8 cellular contexts compared by ENCODE assay signal in genomic region chr7:107579546-107579880, GRCh38. TPM values are rescaled to one million over a fixed set of nuclear protein-coding genes. Genes with fewer than 3 reads are reported as not detected.
DNase-seq lines count a peak whose midpoint lies in the region; ATAC-seq and TF ChIP-seq lines count a peak whose summit lies in the region.

No MANE protein-coding gene starts in this region.

- CTCF ChIA-PET in PC-3 (lab: Charles Lee): interaction anchor here (1.0 kb wide), 1 partner anchor 116 kb away, joined by 3 read pairs; no protein-coding TSS in a partner anchor

- H3K4me1 ChIP-seq in PC-3 (ENCODE audit: insufficient read depth, low read length) (peaks cover 19% of the 10 kb centered on the region), esophagus muscularis mucosa (peaks cover 11 to 34% (median 31%) of the 10 kb centered on the region in 4 donors), osteoblast (ENCODE audit: insufficient read depth, low read length) (peaks cover 27% of the 10 kb centered on the region)

- H3K36me3 ChIP-seq in PC-3 (ENCODE audit: low read depth, low read length): peaks cover 11% of the 10 kb centered on the region; the same call in 1 of the 2 replicates
- peaks cover 0 to 26% (median 4%) of the 10 kb centered on the region in 4 donors for H3K36me3 ChIP-seq in esophagus muscularis mucosa
- peaks cover 11% of the 10 kb centered on the region for H3K36me3 ChIP-seq in osteoblast (ENCODE audit: insufficient read depth, low read length)

- H3F3A ChIP-seq in PC-3 (ENCODE audit: low read length, unreplicated experiment): no peaks in the 10 kb centered on the region

- DNase-seq in PC-3 (no peak), esophagus muscularis mucosa (ENCODE audit: extremely low spot score) (no peak), osteoblast (ENCODE audit: insufficient read length, low spot score, missing footprints) (no peak), DMS114 treated with DMSO at 0.1 percent for 48 hours (lab: John Stamatoyannopoulos, UW; ENCODE audit: unreplicated experiment) (no peak), activated gamma-delta T cell (lab: John Stamatoyannopoulos, UW) (no peak)
- no peak for DNase-seq in stimulated activated naive CD4-positive, alpha-beta T cell (lab: John Stamatoyannopoulos, UW)

- H3K9me2 ChIP-seq in PC-3 (replicated peaks; ENCODE audit: low read length): no peaks in the 10 kb centered on the region

- peak overlapping the region; percentile 95 for H3K4me2 ChIP-seq in PC-3 (ENCODE audit: low read length)
- peak overlapping the region; percentile 92 for H3K4me2 ChIP-seq in osteoblast (ENCODE audit: insufficient read depth, low read length)

- TSS peak; percentile 78 for BruUV-seq in PC-3 (replicated peaks; lab: Mats Ljungman, UMichigan)

- ATAC-seq in GM19395 (IDR thresholded peaks at IDR 0.05; ENCODE audit: unreplicated experiment) (peak; percentile 11), PC-3 (peak; percentile 16; the same call in 1 of the 2 replicates), HG03442 (IDR thresholded peaks at IDR 0.05; ENCODE audit: unreplicated experiment) (no peak)

- no peaks in the 10 kb centered on the region for H4K20me1 ChIP-seq in PC-3 (ENCODE audit: low read length)
- no peaks in the 10 kb centered on the region for H4K20me1 ChIP-seq in osteoblast (ENCODE audit: insufficient read depth, low read length)

- TF ChIP-seq EP300 in esophagus muscularis mucosa (IDR thresholded peaks at IDR 0.05): no peak

- H3K79me2 ChIP-seq in PC-3 (ENCODE audit: low read length) (peaks cover 32% of the 10 kb centered on the region), osteoblast (ENCODE audit: insufficient read depth, low read length) (peaks cover 41% of the 10 kb centered on the region)

- 2% methylated on average over 9 of the region's 9 CpGs for WGBS in esophagus muscularis mucosa

- H3K27ac ChIP-seq in PC-3 (ENCODE audit: low read length) (peak overlapping the region; percentile 58), esophagus muscularis mucosa (replicated peaks in 1 of 4) (peak overlapping the region; percentile 91 to 97 (median 95)), osteoblast (ENCODE audit: low read depth, low read length) (peak overlapping the region; percentile 84)

- intact Hi-C loops in PC-3 (cut with micrococcal nuclease): loop anchor here (5.0 kb wide), 1 partner anchor 377 kb away; no protein-coding TSS in a partner anchor
- intact Hi-C loops in esophagus muscularis mucosa (cut with DNase I): no loop called here

- H3K27me3 ChIP-seq in PC-3 (ENCODE audit: low read length): no peaks in the 10 kb centered on the region
- no peaks in the 10 kb centered on the region for H3K27me3 ChIP-seq in esophagus muscularis mucosa
- no peaks in the 10 kb centered on the region for H3K27me3 ChIP-seq in osteoblast (ENCODE audit: insufficient read depth, low read length)

- H3K9ac ChIP-seq in PC-3 (ENCODE audit: low read length): peak overlapping the region; percentile 89

- no peak for TF ChIP-seq CTCF in PC-3 (conservative IDR thresholded peaks at IDR 0.05; ENCODE audit: low read depth, low read length)
- no peak for TF ChIP-seq CTCF in esophagus muscularis mucosa (IDR thresholded peaks at IDR 0.05)
- TF ChIP-seq CTCF in osteoblast (IDR thresholded peaks at IDR 0.05; ENCODE audit: extremely low read depth, low read depth, low read length): no peak

- H3K4me3 ChIP-seq in PC-3 (ENCODE audit: low read length) (peak overlapping the region; percentile 93), esophagus muscularis mucosa (peak overlapping the region; percentile 76 to 92 (median 88)), osteoblast (ENCODE audit: insufficient read depth, low read length) (peak overlapping the region; percentile 95)

- H2AFZ ChIP-seq in PC-3 (ENCODE audit: low read length) (peak overlapping the region; percentile 88), osteoblast (ENCODE audit: low read length) (peak overlapping the region; percentile 94)

- TF ChIP-seq POLR2A in esophagus muscularis mucosa (IDR thresholded peaks at IDR 0.05; ENCODE audit: low read depth): no peak

- POLR2A ChIA-PET in PC-3 (lab: Charles Lee; ENCODE audit: unreplicated experiment): no interaction called here

- no peaks in the 10 kb centered on the region for H3K9me3 ChIP-seq in PC-3 (ENCODE audit: low read length)
- H3K9me3 ChIP-seq in esophagus muscularis mucosa: no peaks in the 10 kb centered on the region
- H3K9me3 ChIP-seq in osteoblast (ENCODE audit: low read depth, low read length): no peaks in the 10 kb centered on the region

RNA-seq across cellular contexts. Expression of gene BCAP29, which starts 0.5 kb away (rescaled TPM):
- total RNA-seq in PC-3 (2014; rRNA removed) (32.0 and 65.9 TPM in 2 replicates), esophagus muscularis mucosa (100 to 1,000 TPM in 2 of 4 donors, 10 to 100 TPM in 2; 89.8 to 116 (median 107) TPM), osteoblast (43.1 and 52.2 TPM in 2 replicates)

RNA-seq across cellular contexts. Expression of gene DUS4L, which starts 15.7 kb away (rescaled TPM):
- 10.2 and 12.9 TPM in 2 replicates for total RNA-seq in PC-3 (2014; rRNA removed)
- total RNA-seq in esophagus muscularis mucosa: 1 to 10 TPM; 3.6 to 7.5 (median 6.6) TPM
- total RNA-seq in osteoblast: 5.4 and 8.5 TPM in 2 replicates

RNA-seq across cellular contexts. Expression of gene COG5, which starts 15.8 kb away (rescaled TPM):
- total RNA-seq in PC-3 (2014; rRNA removed) (46.5 and 51.7 TPM in 2 replicates), esophagus muscularis mucosa (10 to 100 TPM; 20.3 to 33.4 (median 24.9) TPM), osteoblast (29.7 and 51.0 TPM in 2 replicates)
